In genomic region chr2:73986085-73986680, GRCh38 we compare ENCODE assay signal across 8 cellular contexts. TPM values are rescaled to one million over a fixed set of nuclear protein-coding genes. Genes with fewer than 3 reads are reported as not detected.
DNase-seq lines count a peak whose midpoint lies in the region; ATAC-seq, FAIRE-seq and TF ChIP-seq lines count a peak whose summit lies in the region.

No MANE protein-coding gene starts in this region.

- no peak; a peak in 1 of 4 replicates for TF ChIP-seq EP300 in GM12878 (IDR thresholded peaks at IDR 0.05; ENCODE audit: borderline replicate concordance in 1 of 2, control insufficient read depth in 1 of 2, low read depth in 2 of 2, low read length in 2 of 2)

- no peaks in the 10 kb centered on the region for H3K27me3 ChIP-seq in GM12878 (replicated peaks in 1 of 2; ENCODE audit: control insufficient read depth in 2 of 2, insufficient read depth in 2 of 2, low read length in 1 of 2)
- H3K27me3 ChIP-seq in muscle layer of colon (ENCODE audit: control insufficient read depth in 1 of 2, insufficient read depth in 2 of 2, low read length in 2 of 2): peaks cover 0 to 5% of the 10 kb centered on the region in 2 donors
- no peaks in the 10 kb centered on the region for H3K27me3 ChIP-seq in testis

- TF ChIP-seq RAD21 in GM12878 (IDR thresholded peaks at IDR 0.05; ENCODE audit: insufficient read depth, low read depth, low read length): no peak

- H3K9me3 ChIP-seq in GM12878 (replicated peaks; ENCODE audit: control insufficient read depth, insufficient read depth, low read length) (peaks cover 1% of the 10 kb centered on the region; the same call in 1 of the 3 replicates), muscle layer of colon (ENCODE audit: low read length) (no peaks in the 10 kb centered on the region), testis (no peaks in the 10 kb centered on the region)

- TSS peak; percentile 60 for BruUV-seq in GM12878 (replicated peaks; lab: Mats Ljungman, UMichigan)

- peak overlapping the region; percentile 89 for H3K27ac ChIP-seq in GM12878 (ENCODE audit: control insufficient read depth, insufficient read depth)
- peak overlapping the region; percentile 73 for H3K27ac ChIP-seq in muscle layer of colon (ENCODE audit: low read depth, low read length)
- H3K27ac ChIP-seq in testis: peak overlapping the region in 1 of 2 donors; percentile 57

- H3K36me3 ChIP-seq in GM12878 (ENCODE audit: control insufficient read depth in 2 of 2, insufficient read depth in 2 of 2, low read length in 1 of 2) (peaks cover 0 to 22% of the 10 kb centered on the region in 2 experiments; a peak in 3 of 4 replicates), muscle layer of colon (ENCODE audit: insufficient read depth, low read length) (no peaks in the 10 kb centered on the region), testis (ENCODE audit: low read depth, missing control alignments) (no peaks in the 10 kb centered on the region)

- CTCF ChIA-PET in GM12878 (lab: Yijun Ruan, JAX): interaction anchor here (1.1 to 5.3 kb wide), 14 partner anchors 10 to 163 kb away, joined by 4 to 78 read pairs (median 18); partner anchors contain the start of genes BOLA3 and STAMBP

- peak overlapping the region; percentile 59 for H3K4me3 ChIP-seq in AG10803 (ENCODE audit: low read length)
- H3K4me3 ChIP-seq in LNCaP clone FGC (ENCODE audit: low read depth, low read length): peak overlapping the region; percentile 54
- H3K4me3 ChIP-seq in GM12878: peak overlapping the region; percentile 96
- peak overlapping the region; percentile 45 to 60 for H3K4me3 ChIP-seq in muscle layer of colon (ENCODE audit: low read depth in 1 of 2, low read length in 2 of 2)
- H3K4me3 ChIP-seq in testis: no peak overlapping the region

- peak overlapping the region; percentile 96 for H3K4me2 ChIP-seq in GM12878 (ENCODE audit: control insufficient read depth, insufficient read depth)

- WGBS in GM12878 (ENCODE audit: insufficient coverage, insufficient replicate concordance, low lambda C conversion rate, missing lambda C conversion rate): under 1% methylated on average over 21 of the region's 21 CpGs
- WGBS in testis, 2 donors: 73 to 85% methylated on average over 16 to 21 of the region's 21 CpGs

- DNase-seq in AG10803 (ENCODE audit: low read depth) (no peak), LNCaP clone FGC (ENCODE audit: low read depth) (no peak), GM12878 (ENCODE audit: low read depth, low spot score) (no peak), testis (no peak), HuH-7.5 (ENCODE audit: low spot score) (no peak), left lobe of liver (ENCODE audit: low spot score) (no peak)

- H2AFZ ChIP-seq in GM12878 (ENCODE audit: control insufficient read depth, low read depth, low read length): no peak overlapping the region

- POLR2A ChIA-PET in GM12878 (lab: Charles Lee): interaction anchor here (0.5 to 4.4 kb wide), 14 partner anchors 14 to 229 kb away, joined by 3 to 34 read pairs (median 4); partner anchors contain the start of genes DGUOK and STAMBP

- H3K79me2 ChIP-seq in GM12878 (ENCODE audit: control insufficient read depth, insufficient read depth, low read length): peaks cover 85% of the 10 kb centered on the region

- peak; percentile 9 for ATAC-seq in GM12878
- no peak for ATAC-seq in left lobe of liver
- ATAC-seq in GM18909 (IDR thresholded peaks at IDR 0.05; ENCODE audit: poor library complexity, unreplicated experiment): no peak

- H3K4me1 ChIP-seq in GM12878 (ENCODE audit: control insufficient read depth, insufficient read depth, low read length): peaks cover 12% of the 10 kb centered on the region
- H3K4me1 ChIP-seq in muscle layer of colon (ENCODE audit: insufficient read depth, low read length): peaks cover 37% of the 10 kb centered on the region
- H3K4me1 ChIP-seq in testis: peaks cover 12% of the 10 kb centered on the region

- in situ Hi-C loops in GM12878 (cut with MboI): no loop called here

- FAIRE-seq in GM12878 (lab: Jason Lieb, UNC): peak; percentile 31

- RAD21 ChIA-PET in GM12878 (lab: Charles Lee; ENCODE audit: unreplicated experiment): interaction anchor here (1.2 to 5.6 kb wide), 21 partner anchors 8 to 161 kb away, joined by 3 to 96 read pairs (median 9); partner anchors contain the start of genes DGUOK and STAMBP

- peaks cover 12% of the 10 kb centered on the region; the same call in 1 of the 2 replicates for H4K20me1 ChIP-seq in GM12878 (ENCODE audit: control insufficient read depth, insufficient read depth)

- peak overlapping the region; percentile 71 for H3K9ac ChIP-seq in GM12878 (ENCODE audit: control insufficient read depth, insufficient read depth, low read length)
- no peak overlapping the region for H3K9ac ChIP-seq in muscle layer of colon (ENCODE audit: low read length)

- SMC1A ChIA-PET in GM12878 (lab: Charles Lee; ENCODE audit: uncharacterized antibody, unreplicated experiment): interaction anchor here (0.7 to 5.6 kb wide), 17 partner anchors 11 to 214 kb away, joined by 3 to 46 read pairs (median 14); partner anchors contain the start of gene STAMBP

- TF ChIP-seq CTCF in AG10803 (conservative IDR thresholded peaks at IDR 0.05; ENCODE audit: low read length): no peak
- TF ChIP-seq CTCF in LNCaP clone FGC (IDR thresholded peaks at IDR 0.05; ENCODE audit: control insufficient read depth, extremely low read depth, insufficient read depth): no peak
- no peak for TF ChIP-seq CTCF in GM12878 (IDR thresholded peaks at IDR 0.05 in 2 of 3, conservative IDR thresholded peaks at IDR 0.05 in 1 of 3; ENCODE audit: control insufficient read depth in 2 of 3, extremely low read depth in 1 of 3, insufficient read depth in 1 of 3, low read depth in 3 of 3, low read length in 3 of 3)
- TF ChIP-seq CTCF in testis (IDR thresholded peaks at IDR 0.05): no peak

- TF ChIP-seq POLR2A in GM12878 (IDR thresholded peaks at IDR 0.05; ENCODE audit: low read depth, low read length): peak; percentile 55
- no peak for TF ChIP-seq POLR2A in testis (IDR thresholded peaks at IDR 0.05)

- intact Hi-C loops in GM12878 (cut with micrococcal nuclease; ENCODE audit: unreplicated experiment): loop anchor here (10.0 kb wide), 1 partner anchor 161 kb away; the partner anchor contains the start of gene STAMBP
- intact Hi-C loops in testis (cut with DNase I; ENCODE audit: low total_unique reads): no loop called here

TF ChIP-seq in GM12878, 131 proteins besides CTCF, POLR2A, EP300 and RAD21 (continues in another document):
- TF ChIP-seq ATF7 (IDR thresholded peaks at IDR 0.05; ENCODE audit: low read depth) (no peak), SUPT20H (IDR thresholded peaks at IDR 0.05; ENCODE audit: borderline replicate concordance, control insufficient read depth, low read depth, low read length) (no peak), PAX8 (IDR thresholded peaks at IDR 0.05) (no peak)

RNA-seq across cellular contexts. Expression of gene TET3, which starts 1.5 kb away (rescaled TPM):
- 80.8 and 86.7 TPM in 2 replicates for total RNA-seq in GM12878 (2013; cell fraction: nucleolus; rRNA removed)
- total RNA-seq in GM12878 (2014; rRNA removed) (8.2 and 8.6 TPM in 2 replicates), GM12878 (2014; rRNA removed; fragmentation: Illumina TruSeq; extraction: Trizol) (7.9 and 8.3 TPM in 2 replicates), GM12878 (2021) (23.8 and 25.9 TPM in 2 replicates), testis (10 to 100 TPM in 1 of 2 donors, 1 to 10 TPM in 1; 9.7 to 12.2 TPM), left lobe of liver (7.3 TPM)
- polyA plus RNA-seq in GM12878 (2011; ENCODE audit: low read depth): 6.2 TPM
- polyA plus RNA-seq in GM12878 (2011; rRNA removed) (10.0 and 11.2 TPM in 2 replicates), GM12878 (2014; fragmentation: Illumina TruSeq; extraction: Trizol) (10.0 and 11.3 TPM in 2 replicates), GM12878 (2014; fragmentation: Nextera tagmentation; extraction: Ambion mirVana) (under 1 TPM; 0.77 to 0.84 TPM), GM12878 (2014; rRNA removed) (10.5 and 10.6 TPM in 2 replicates), GM12878 (2016; fragmentation: Nextera tagmentation; extraction: Ambion mirVana) (1 to 10 TPM; 2.1 to 2.7 TPM), testis (ENCODE audit: insufficient read depth, low read depth, low replicate concordance) (4.3 TPM)
- 7.3 and 8.3 TPM in 2 replicates for polyA plus RNA-seq in GM12878 (2011; cell fraction: cytosol; rRNA removed)
- 27.5 and 29.7 TPM in 2 replicates for polyA plus RNA-seq in GM12878 (2011; cell fraction: nucleus; rRNA removed)
- polyA plus RNA-seq in GM12878 (2012): 11.7 and 11.9 TPM in 2 replicates
- polyA minus RNA-seq in GM12878 (2011; rRNA and poly(A)+ RNA removed): 14.6 and 21.8 TPM in 2 replicates
- 10.1 and 12.2 TPM in 2 replicates for polyA minus RNA-seq in GM12878 (2011; cell fraction: cytosol; rRNA and poly(A)+ RNA removed)
- 15.4 and 28.9 TPM in 2 replicates for polyA minus RNA-seq in GM12878 (2011; cell fraction: nucleus; rRNA and poly(A)+ RNA removed)

RNA-seq across cellular contexts. Expression of gene DGUOK, which starts 59.5 kb away (rescaled TPM):
- 26.2 and 27.7 TPM in 2 replicates for total RNA-seq in GM12878 (2013; cell fraction: nucleolus; rRNA removed)
- total RNA-seq in GM12878 (2014; rRNA removed) (64.4 and 68.4 TPM in 2 replicates), GM12878 (2014; rRNA removed; fragmentation: Illumina TruSeq; extraction: Trizol) (64.7 and 68.7 TPM in 2 replicates), GM12878 (2021) (69.2 and 74.2 TPM in 2 replicates), testis (10 to 100 TPM; 91.0 to 93.9 TPM), left lobe of liver (14.7 TPM)
- polyA plus RNA-seq in GM12878 (2011; ENCODE audit: low read depth): 110 TPM
- polyA plus RNA-seq in GM12878 (2011; rRNA removed) (86.6 and 100 TPM in 2 replicates), GM12878 (2014; fragmentation: Illumina TruSeq; extraction: Trizol) (84.7 and 89.8 TPM in 2 replicates), GM12878 (2014; fragmentation: Nextera tagmentation; extraction: Ambion mirVana) (100 to 1,000 TPM; 175 to 234 TPM), GM12878 (2014; rRNA removed) (84.3 and 93.0 TPM in 2 replicates), GM12878 (2016; fragmentation: Nextera tagmentation; extraction: Ambion mirVana) (100 to 1,000 TPM; 147 to 156 TPM), testis (ENCODE audit: insufficient read depth, low read depth, low replicate concordance) (87.7 TPM)
- 96.8 and 103 TPM in 2 replicates for polyA plus RNA-seq in GM12878 (2011; cell fraction: cytosol; rRNA removed)
- 55.5 and 77.9 TPM in 2 replicates for polyA plus RNA-seq in GM12878 (2011; cell fraction: nucleus; rRNA removed)
- 84.5 and 96.5 TPM in 2 replicates for polyA plus RNA-seq in GM12878 (2012)
- polyA minus RNA-seq in GM12878 (2011; rRNA and poly(A)+ RNA removed): 20.6 and 38.0 TPM in 2 replicates
- 8.4 and 14.6 TPM in 2 replicates for polyA minus RNA-seq in GM12878 (2011; cell fraction: cytosol; rRNA and poly(A)+ RNA removed)
- polyA minus RNA-seq in GM12878 (2011; cell fraction: nucleus; rRNA and poly(A)+ RNA removed): 16.9 and 26.9 TPM in 2 replicates

Comparison
In these comparisons a context has a peak if more than half of its experiments do, and no peak if none do; other contexts are left out.
1. H3K4me3 ChIP-seq: peak in AG10803 (single experiment), LNCaP clone FGC (single experiment), GM12878 (single experiment) and muscle layer of colon (2 of 2); none in testis (0 of 2).